33 cellular contexts compared by ENCODE assay signal in genomic region chr22:31575190-31575589, GRCh38.
DNase-seq lines count a peak whose midpoint lies in the region; ATAC-seq, FAIRE-seq and TF ChIP-seq lines count a peak whose summit lies in the region.
"Had no signal": no experiment of that assay in that cellular context is flagged by ENCODE, and none has a peak within 500 bp of the region (broad histone marks: within the 10 kb centered on the region; RNA-seq: fewer than 3 reads in every experiment).

No MANE protein-coding gene starts in this region.

- no peak overlapping the region for H3K27ac ChIP-seq in ascending aorta
- H3K27ac ChIP-seq: brain microvascular endothelial cell, colonic mucosa, psoas muscle, transverse colon had no signal

- peak overlapping the region; percentile 53 for H3K27ac Mint-ChIP-seq in activated naive CD8-positive, alpha-beta T cell treated with anti-CD3 and anti-CD28 coated beads, Interleukin-2, amount 50 U/mL, for 24 hours
- no peak overlapping the region for H3K27ac Mint-ChIP-seq in activated naive CD8-positive, alpha-beta T cell treated with anti-CD3 and anti-CD28 coated beads for 36 hours
- H3K27ac Mint-ChIP-seq in osteocyte (ENCODE audit: unreplicated experiment) = peak overlapping the region; percentile 47

- H3K36me3 ChIP-seq in ascending aorta = peaks cover 17 to 34% of the 10 kb centered on the region in 2 donors

- H3K27me3 ChIP-seq in ascending aorta = no peaks in the 10 kb centered on the region
- H3K27me3 ChIP-seq: adrenal gland, BE2C, brain microvascular endothelial cell, colonic mucosa, transverse colon had no signal

- H3K9me3 ChIP-seq in ascending aorta = no peaks in the 10 kb centered on the region
- H3K9me3 ChIP-seq: adrenal gland, BE2C, colonic mucosa, HAP-1, psoas muscle, transverse colon had no signal

- no peak overlapping the region for H3K4me3 Mint-ChIP-seq in activated naive CD8-positive, alpha-beta T cell treated with anti-CD3 and anti-CD28 coated beads, Interleukin-2, amount 50 U/mL, for 24 hours
- H3K4me3 Mint-ChIP-seq in activated naive CD8-positive, alpha-beta T cell treated with anti-CD3 and anti-CD28 coated beads for 36 hours = no peak overlapping the region
- no peak overlapping the region for H3K4me3 Mint-ChIP-seq in osteocyte (ENCODE audit: unreplicated experiment)

- intact Hi-C loops in ascending aorta (cut with DNase I) = no loop called here

- peaks cover 3% of the 10 kb centered on the region for H3K4me1 Mint-ChIP-seq in activated naive CD8-positive, alpha-beta T cell treated with anti-CD3 and anti-CD28 coated beads, Interleukin-2, amount 50 U/mL, for 24 hours
- H3K4me1 Mint-ChIP-seq in activated naive CD8-positive, alpha-beta T cell treated with anti-CD3 and anti-CD28 coated beads for 36 hours = peaks cover 8% of the 10 kb centered on the region
- peaks cover 23% of the 10 kb centered on the region for H3K4me1 Mint-ChIP-seq in osteocyte (ENCODE audit: unreplicated experiment)

- H3K4me3 ChIP-seq in ascending aorta = no peak overlapping the region
- H3K4me3 ChIP-seq: adrenal gland, colonic mucosa, HAP-1, psoas muscle, transverse colon had no signal

- peaks cover 48% of the 10 kb centered on the region for H3K36me3 Mint-ChIP-seq in activated naive CD8-positive, alpha-beta T cell treated with anti-CD3 and anti-CD28 coated beads, Interleukin-2, amount 50 U/mL, for 24 hours (ENCODE audit: low read depth)
- peaks cover 13% of the 10 kb centered on the region for H3K36me3 Mint-ChIP-seq in activated naive CD8-positive, alpha-beta T cell treated with anti-CD3 and anti-CD28 coated beads for 36 hours
- H3K36me3 Mint-ChIP-seq in osteocyte (ENCODE audit: unreplicated experiment) = peaks cover 15% of the 10 kb centered on the region

- DNase-seq in activated naive CD8-positive, alpha-beta T cell treated with anti-CD3 and anti-CD28 coated beads, Interleukin-2, amount 50 U/mL, for 24 hours = no peak
- DNase-seq in activated naive CD8-positive, alpha-beta T cell treated with anti-CD3 and anti-CD28 coated beads for 36 hours = no peak
- peak; percentile 90 for DNase-seq in cerebellum (ENCODE audit: low spot score)
- no peak for DNase-seq in osteocyte (ENCODE audit: extremely low spot score, unreplicated experiment)
- no peak for DNase-seq in ascending aorta (ENCODE audit: low spot score in 2 of 2)
- DNase-seq in frontal cortex (ENCODE audit: low spot score in 2 of 2) = no peak
- DNase-seq: activated CD4-positive, alpha-beta T cell treated with anti-CD3 and anti-CD28 coated beads, Interleukin-2, amount 50 U/mL, for 48 hours; activated CD4-positive, CD25-positive, alpha-beta regulatory T cell; activated effector memory CD4-positive, alpha-beta T cell treated with Interleukin-2 at 50 U/mL for 16 hours; adrenal gland; BE2C; brain microvascular endothelial cell; colonic mucosa; effector memory CD4-positive, alpha-beta T cell; GDM1; KBM-7; left colon; mammary epithelial cell; NCI-H1105 treated with DMSO at 0.1 percent for 48 hours; NCI-H1930; NCI-H526; psoas muscle; SIG-M5; stimulated activated CD4-positive, alpha-beta T cell treated with anti-CD3 and anti-CD28 coated beads, Interleukin-15, amount 100 ng/mL, for 24 hours; stimulated activated naive CD4-positive, alpha-beta T cell; SW 1271; transverse colon had no signal

- H3K27me3 Mint-ChIP-seq in activated naive CD8-positive, alpha-beta T cell treated with anti-CD3 and anti-CD28 coated beads, Interleukin-2, amount 50 U/mL, for 24 hours = no peaks in the 10 kb centered on the region
- no peaks in the 10 kb centered on the region for H3K27me3 Mint-ChIP-seq in activated naive CD8-positive, alpha-beta T cell treated with anti-CD3 and anti-CD28 coated beads for 36 hours
- no peaks in the 10 kb centered on the region for H3K27me3 Mint-ChIP-seq in osteocyte (ENCODE audit: unreplicated experiment)

- H3K4me1 ChIP-seq in ascending aorta = no peaks in the 10 kb centered on the region
- H3K4me1 ChIP-seq: adrenal gland, BE2C, colonic mucosa, HAP-1, psoas muscle, transverse colon had no signal

- H3K9me3 Mint-ChIP-seq in activated naive CD8-positive, alpha-beta T cell treated with anti-CD3 and anti-CD28 coated beads, Interleukin-2, amount 50 U/mL, for 24 hours = no peaks in the 10 kb centered on the region
- H3K9me3 Mint-ChIP-seq in activated naive CD8-positive, alpha-beta T cell treated with anti-CD3 and anti-CD28 coated beads for 36 hours = no peaks in the 10 kb centered on the region
- no peaks in the 10 kb centered on the region for H3K9me3 Mint-ChIP-seq in osteocyte (ENCODE audit: unreplicated experiment)

- FAIRE-seq in frontal cortex (lab: Jason Lieb, UNC) = no peak
- FAIRE-seq: GM19239, HTR-8/SVneo had no signal

- no peak for TF ChIP-seq CTCF in osteocyte (IDR thresholded peaks at IDR 0.05)
- no peak for TF ChIP-seq CTCF in ascending aorta (IDR thresholded peaks at IDR 0.05)

- no peak for ATAC-seq in activated naive CD8-positive, alpha-beta T cell treated with anti-CD3 and anti-CD28 coated beads, Interleukin-2, amount 50 U/mL, for 24 hours
- no peak for ATAC-seq in HG02571 (IDR thresholded peaks at IDR 0.05; ENCODE audit: unreplicated experiment)
- ATAC-seq in HG03196 (IDR thresholded peaks at IDR 0.05; ENCODE audit: unreplicated experiment) = no peak
- ATAC-seq: left colon, Panc1, psoas muscle had no signal
